17 cellular contexts compared by ENCODE assay signal in genomic region chr4:95212692-95213091, GRCh38.
DNase-seq lines count a peak whose midpoint lies in the region; ATAC-seq and TF ChIP-seq lines count a peak whose summit lies in the region.
"Had no signal": no experiment of that assay in that cellular context is flagged by ENCODE, and none has a peak within 500 bp of the region (broad histone marks: within the 10 kb centered on the region; RNA-seq: fewer than 3 reads in every experiment).

No MANE protein-coding gene starts in this region.

- no peaks in the 10 kb centered on the region for H3K79me2 ChIP-seq in mesendoderm (ENCODE audit: control insufficient read depth, insufficient read depth, low read length)

- no peak overlapping the region for H2BK15ac ChIP-seq in mesendoderm (replicated peaks; ENCODE audit: low read depth)

- no peaks in the 10 kb centered on the region for H3K9me3 ChIP-seq in spleen
- H3K9me3 ChIP-seq: HAP-1 had no signal

- H3K79me1 ChIP-seq in mesendoderm (ENCODE audit: low read length): no peaks in the 10 kb centered on the region

- H3K27ac Mint-ChIP-seq in CD14-positive monocyte: peak overlapping the region in 5 of 7 donors; percentile 16 to 75 (median 46)
- H3K27ac Mint-ChIP-seq: IgD-negative memory B cell had no signal

- no peak overlapping the region for H2BK120ac ChIP-seq in mesendoderm (ENCODE audit: low read depth, low read length)

- no peak overlapping the region for H3K4ac ChIP-seq in mesendoderm (ENCODE audit: low read depth, low read length)

- no peak overlapping the region for H3K23ac ChIP-seq in mesendoderm (ENCODE audit: low read length)

- no peak overlapping the region for H4K5ac ChIP-seq in mesendoderm (ENCODE audit: low read length)

- H3K27ac ChIP-seq in cingulate gyrus (ENCODE audit: low read depth, low read length): peak overlapping the region; percentile 83
- H3K27ac ChIP-seq in mesendoderm (ENCODE audit: low read depth, low read length): no peak overlapping the region
- H3K27ac ChIP-seq in spleen: no peak overlapping the region
- H3K27ac ChIP-seq: 22Rv1, HL-60 had no signal

- H3K36me3 ChIP-seq in mesendoderm (ENCODE audit: control insufficient read depth, insufficient read depth, low read length) (no peaks in the 10 kb centered on the region), spleen (no peaks in the 10 kb centered on the region)
- H3K36me3 ChIP-seq: HAP-1 had no signal

- H3K9me3 Mint-ChIP-seq in CD14-positive monocyte: no peaks in the 10 kb centered on the region
- H3K9me3 Mint-ChIP-seq: IgD-negative memory B cell had no signal

- no peak overlapping the region for H3K18ac ChIP-seq in mesendoderm (ENCODE audit: low read length)

- H3K56ac ChIP-seq in mesendoderm (ENCODE audit: low read length): no peak overlapping the region

- H3K4me3 Mint-ChIP-seq in CD14-positive monocyte: peak overlapping the region; percentile 56 to 91
- H3K4me3 Mint-ChIP-seq: IgD-negative memory B cell had no signal

- H2AK5ac ChIP-seq in mesendoderm (ENCODE audit: low read length): no peak overlapping the region

- WGBS in mesendoderm (ENCODE audit: extremely low coverage, insufficient coverage, low lambda C conversion rate): no CpG with 5 or more reads among the region's 8 CpGs
- WGBS in spleen, 5 donors: 85 to 93% (median 87%) methylated on average over 8 of the region's 8 CpGs

- intact Hi-C loops in CD14-positive monocyte (cut with micrococcal nuclease): no loop called here
- intact Hi-C loops in spleen (cut with DNase I; ENCODE audit: low total_unique reads): no loop called here

- no peak overlapping the region for H4K8ac ChIP-seq in mesendoderm (ENCODE audit: low read depth, low read length)

- no peak overlapping the region for H3K9ac ChIP-seq in mesendoderm (ENCODE audit: low read length)

- no peaks in the 10 kb centered on the region for H3K36me3 Mint-ChIP-seq in CD14-positive monocyte
- H3K36me3 Mint-ChIP-seq: IgD-negative memory B cell had no signal

- no peak overlapping the region for H2BK5ac ChIP-seq in mesendoderm (ENCODE audit: low read length)

- peaks cover 0 to 4% (median 2%) of the 10 kb centered on the region in 3 donors for H3K27me3 Mint-ChIP-seq in CD14-positive monocyte (ENCODE audit: low read depth in 3 of 3)
- H3K27me3 Mint-ChIP-seq: IgD-negative memory B cell had no signal

- no peak overlapping the region for H3K4me2 ChIP-seq in mesendoderm (ENCODE audit: low read length)

- no peak for ATAC-seq in GM21737 (IDR thresholded peaks at IDR 0.05; ENCODE audit: unreplicated experiment)

- TF ChIP-seq POLR2A in spleen (IDR thresholded peaks at IDR 0.05): no peak

- no peaks in the 10 kb centered on the region for H3K27me3 ChIP-seq in mesendoderm (ENCODE audit: insufficient read depth, low read length, poor library complexity)
- H3K27me3 ChIP-seq in spleen (replicated peaks in 1 of 7): no peaks in the 10 kb centered on the region

- H3K4me3 ChIP-seq in mesendoderm (ENCODE audit: low read length): no peak overlapping the region
- H3K4me3 ChIP-seq in spleen: no peak overlapping the region
- H3K4me3 ChIP-seq: HAP-1 had no signal

- no peak for TF ChIP-seq CTCF in CD14-positive monocyte (IDR thresholded peaks at IDR 0.05)
- no peak for TF ChIP-seq CTCF in spleen (IDR thresholded peaks at IDR 0.05 in 8 of 11, conservative IDR thresholded peaks at IDR 0.05 in 3 of 11)

- peaks cover 33% of the 10 kb centered on the region for H3K4me1 Mint-ChIP-seq in CD14-positive monocyte
- H3K4me1 Mint-ChIP-seq: IgD-negative memory B cell had no signal

- peaks cover 5% of the 10 kb centered on the region for H3K4me1 ChIP-seq in mesendoderm (ENCODE audit: control insufficient read depth, low read depth, low read length)
- peaks cover 0 to 13% (median 2%) of the 10 kb centered on the region in 6 donors for H3K4me1 ChIP-seq in spleen

- DNase-seq in CD14-positive monocyte (ENCODE audit: low spot score) (no peak), mesendoderm (peak; percentile 74), spleen (peak; percentile 56), NK-92 (lab: John Stamatoyannopoulos, UW; ENCODE audit: unreplicated experiment) (no peak), NCI-H1436 (lab: John Stamatoyannopoulos, UW) (no peak)
- DNase-seq in activated naive CD4-positive, alpha-beta T cell treated with Interleukin-2 at 50 U/mL for 16 hours: no peak
- DNase-seq: DND-41, NCI-H1694, NCI-H2081 treated with DMSO at 0.1 percent for 48 hours, NCI-H774, SHP77 had no signal

Comparison
In these comparisons a context has a peak if more than half of its experiments do, and no peak if none do; other contexts are left out.
1. DNase-seq: peak in mesendoderm (single experiment) and spleen (single experiment); none in CD14-positive monocyte (single experiment), NK-92 (single experiment), NCI-H1436 (single experiment) and activated naive CD4-positive, alpha-beta T cell treated with Interleukin-2 at 50 U/mL for 16 hours (single experiment).